28 cellular contexts compared by ENCODE assay signal in genomic region chr6:42467651-42468050, GRCh38.
"Had no signal": no experiment of that assay in that cellular context is flagged by ENCODE, and none has a peak within 500 bp of the region (broad histone marks: within the 10 kb centered on the region; RNA-seq: fewer than 3 reads in every experiment).

No MANE protein-coding gene starts in this region.

- H3K4me1 Mint-ChIP-seq: activated CD4-positive, alpha-beta memory T cell treated with anti-CD3 and anti-CD28 coated beads, Interleukin-2, amount 10 ng/mL, durations not matched to agents 7 days and 5 days; activated CD4-positive, alpha-beta T cell treated with anti-CD3 and anti-CD28 coated beads, Interleukin-2, amount 10 ng/mL, durations not matched to agents 7 days and 5 days; activated naive CD4-positive, alpha-beta T cell treated with anti-CD3 and anti-CD28 coated beads, Interleukin-2, amount 10 ng/mL, durations not matched to agents 7 days and 5 days; activated naive CD8-positive, alpha-beta T cell treated with anti-CD3 and anti-CD28 coated beads, Interleukin-2, amount 10 ng/mL, durations not matched to agents 7 days and 5 days; brain had no signal

- DNase-seq: activated CD4-positive, alpha-beta memory T cell treated with anti-CD3 and anti-CD28 coated beads, Interleukin-2, amount 10 ng/mL, durations not matched to agents 7 days and 5 days; activated CD4-positive, alpha-beta T cell treated with anti-CD3 and anti-CD28 coated beads for 1 hour; activated CD4-positive, alpha-beta T cell treated with anti-CD3 and anti-CD28 coated beads for 4 hours; activated CD4-positive, alpha-beta T cell treated with anti-CD3 and anti-CD28 coated beads, Interleukin-2, amount 10 ng/mL, durations not matched to agents 7 days and 5 days; activated CD4-positive, alpha-beta T cell treated with anti-CD3 and anti-CD28 coated beads, Interleukin-2, amount 50 U/mL, for 4 hours; activated CD8-positive, alpha-beta memory T cell treated with anti-CD3 and anti-CD28 coated beads, Interleukin-2, amount 50 U/mL, for 48 hours; activated gamma-delta T cell; activated naive CD4-positive, alpha-beta T cell; activated naive CD4-positive, alpha-beta T cell treated with anti-CD3 and anti-CD28 coated beads, Interleukin-2, amount 10 ng/mL, durations not matched to agents 7 days and 5 days; activated naive CD8-positive, alpha-beta T cell treated with anti-CD3 and anti-CD28 coated beads, Interleukin-2, amount 10 ng/mL, durations not matched to agents 7 days and 5 days; activated T-cell treated with anti-CD3 and anti-CD28 coated beads for 4 hours; activated T-cell treated with anti-CD3 and anti-CD28 coated beads, Interleukin-2, amount 50 U/mL, for 24 hours; activated T-cell treated with anti-CD3 and anti-CD28 coated beads, Interleukin-2, amount 50 U/mL, for 72 hours; central memory CD4-positive, alpha-beta T cell; cortex of kidney; dermis blood vessel endothelial cell; effector CD4-positive, alpha-beta T cell; effector memory CD8-positive, alpha-beta T cell; foreskin fibroblast; head of caudate nucleus; hippocampal formation; T-helper 2 cell had no signal

- H3K27me3 Mint-ChIP-seq: activated T-cell treated with anti-CD3 and anti-CD28 coated beads, Interleukin-2, amount 50 U/mL, for 24 hours had no signal

- H3K36me3 Mint-ChIP-seq: activated naive CD4-positive, alpha-beta T cell treated with anti-CD3 and anti-CD28 coated beads, Interleukin-2, amount 10 ng/mL, durations not matched to agents 7 days and 5 days; activated naive CD8-positive, alpha-beta T cell treated with anti-CD3 and anti-CD28 coated beads, Interleukin-2, amount 10 ng/mL, durations not matched to agents 7 days and 5 days; brain had no signal

- H3K4me3 Mint-ChIP-seq: activated CD4-positive, alpha-beta memory T cell treated with anti-CD3 and anti-CD28 coated beads, Interleukin-2, amount 10 ng/mL, durations not matched to agents 7 days and 5 days; activated CD4-positive, alpha-beta T cell treated with anti-CD3 and anti-CD28 coated beads, Interleukin-2, amount 10 ng/mL, durations not matched to agents 7 days and 5 days; activated naive CD4-positive, alpha-beta T cell treated with anti-CD3 and anti-CD28 coated beads, Interleukin-2, amount 10 ng/mL, durations not matched to agents 7 days and 5 days; activated naive CD8-positive, alpha-beta T cell treated with anti-CD3 and anti-CD28 coated beads, Interleukin-2, amount 10 ng/mL, durations not matched to agents 7 days and 5 days; activated T-cell treated with anti-CD3 and anti-CD28 coated beads, Interleukin-2, amount 50 U/mL, for 24 hours; activated T-cell treated with anti-CD3 and anti-CD28 coated beads, Interleukin-2, amount 50 U/mL, for 72 hours; brain; effector memory CD8-positive, alpha-beta T cell; WTC11 had no signal

- H3K27ac Mint-ChIP-seq: activated CD4-positive, alpha-beta memory T cell treated with anti-CD3 and anti-CD28 coated beads, Interleukin-2, amount 10 ng/mL, durations not matched to agents 7 days and 5 days; activated CD4-positive, alpha-beta T cell treated with anti-CD3 and anti-CD28 coated beads, Interleukin-2, amount 10 ng/mL, durations not matched to agents 7 days and 5 days; activated naive CD4-positive, alpha-beta T cell treated with anti-CD3 and anti-CD28 coated beads, Interleukin-2, amount 10 ng/mL, durations not matched to agents 7 days and 5 days; activated naive CD4-positive, alpha-beta T cell treated with anti-CD3 and anti-CD28 coated beads, Interleukin-2, amount 50 U/mL, for 72 hours; activated naive CD8-positive, alpha-beta T cell treated with anti-CD3 and anti-CD28 coated beads, Interleukin-2, amount 10 ng/mL, durations not matched to agents 7 days and 5 days; activated T-cell treated with anti-CD3 and anti-CD28 coated beads, Interleukin-2, amount 50 U/mL, for 24 hours; activated T-cell treated with anti-CD3 and anti-CD28 coated beads, Interleukin-2, amount 50 U/mL, for 72 hours; brain; effector memory CD8-positive, alpha-beta T cell; WTC11 had no signal

- ATAC-seq: activated naive CD4-positive, alpha-beta T cell treated with anti-CD3 and anti-CD28 coated beads, Interleukin-2, amount 50 U/mL, for 72 hours; activated T-cell treated with anti-CD3 and anti-CD28 coated beads, Interleukin-2, amount 50 U/mL, for 72 hours; effector memory CD8-positive, alpha-beta T cell; WTC11 had no signal

- H3K4me3 ChIP-seq: ascending aorta, breast epithelium, cardiac muscle cell had no signal
